1 cellular context compared by ENCODE assay signal in the genomic region with DNA sequence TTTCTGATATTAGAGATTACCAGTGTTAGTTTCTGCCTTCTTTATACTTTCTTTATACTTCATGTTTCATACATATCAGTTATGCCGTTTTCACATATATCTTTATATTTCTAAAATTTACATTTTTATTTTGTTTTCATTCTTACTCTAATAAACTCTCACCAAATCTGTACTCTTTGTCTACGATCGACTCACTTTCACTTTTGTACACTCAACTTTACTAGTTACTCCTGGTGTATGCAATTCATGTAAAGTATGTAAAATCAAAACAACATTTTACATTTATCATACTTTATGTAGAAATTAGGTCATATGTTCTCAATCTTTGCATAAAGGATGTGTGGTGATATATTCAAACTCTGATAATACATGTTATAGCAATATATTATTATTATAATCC.
TF ChIP-seq lines count a peak whose summit lies in the region.

No MANE protein-coding gene starts in this region.

TF ChIP-seq in SK-N-SH, 30 proteins besides CTCF, POLR2A, EP300 and RAD21 (continued from another document):
- TF ChIP-seq, protein P1, sequence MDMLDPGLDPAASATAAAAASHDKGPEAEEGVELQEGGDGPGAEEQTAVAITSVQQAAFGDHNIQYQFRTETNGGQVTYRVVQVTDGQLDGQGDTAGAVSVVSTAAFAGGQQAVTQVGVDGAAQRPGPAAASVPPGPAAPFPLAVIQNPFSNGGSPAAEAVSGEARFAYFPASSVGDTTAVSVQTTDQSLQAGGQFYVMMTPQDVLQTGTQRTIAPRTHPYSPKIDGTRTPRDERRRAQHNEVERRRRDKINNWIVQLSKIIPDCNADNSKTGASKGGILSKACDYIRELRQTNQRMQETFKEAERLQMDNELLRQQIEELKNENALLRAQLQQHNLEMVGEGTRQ (IDR thresholded peaks at IDR 0.05; ENCODE audit: borderline replicate concordance, low read depth, low read length): no peak
- TF ChIP-seq RXRA (IDR thresholded peaks at IDR 0.05; ENCODE audit: borderline replicate concordance, low read depth) (no peak), CHD2 (IDR thresholded peaks at IDR 0.05; ENCODE audit: low read length, partially characterized antibody) (no peak), FOXJ3 (CRISPR knock-in tag; IDR thresholded peaks at IDR 0.05) (no peak)
